ENCODE assay signal across 21 cellular contexts in genomic region chr2:10003206-10004125, GRCh38.
"Had no signal": no experiment of that assay in that cellular context is flagged by ENCODE, and none has a peak within 500 bp of the region (broad histone marks: within the 10 kb centered on the region; RNA-seq: fewer than 3 reads in every experiment).

No MANE protein-coding gene starts in this region.

- H3K4me3 ChIP-seq: dorsolateral prefrontal cortex, gastroesophageal sphincter, heart right ventricle, pancreas had no signal

- H3K4me3 Mint-ChIP-seq: activated B cell treated with CpG ODN at 0.5 μM for 24 hours; activated CD4-positive, alpha-beta memory T cell treated with anti-CD3 and anti-CD28 coated beads, Interleukin-2, amount 10 ng/mL, durations not matched to agents 7 days and 5 days; activated CD8-positive, alpha-beta memory T cell treated with anti-CD3 and anti-CD28 coated beads, Interleukin-2, amount 10 ng/mL, durations not matched to agents 7 days and 5 days; activated naive CD4-positive, alpha-beta T cell treated with anti-CD3 and anti-CD28 coated beads, Interleukin-2, amount 50 U/mL, for 24 hours; endodermal cell; immature natural killer cell; naive thymus-derived CD8-positive, alpha-beta T cell; T-helper 2 cell treated with Interferon-gamma antibody and Interleukin-4, amounts not matched to agents 5 μg/mL and 100 μg/mL, for 36 hours; type B pancreatic cell had no signal

- ATAC-seq: activated CD8-positive, alpha-beta memory T cell treated with anti-CD3 and anti-CD28 coated beads, Interleukin-2, amount 10 ng/mL, durations not matched to agents 7 days and 5 days; gastroesophageal sphincter; heart right ventricle; naive thymus-derived CD8-positive, alpha-beta T cell; pancreas; sciatic nerve had no signal

- H3K4me1 Mint-ChIP-seq: activated B cell treated with CpG ODN at 0.5 μM for 24 hours; activated naive CD4-positive, alpha-beta T cell treated with anti-CD3 and anti-CD28 coated beads, Interleukin-2, amount 50 U/mL, for 24 hours had no signal

- FAIRE-seq: bronchial epithelial cell, pancreas, TTC549 had no signal

- H3K27ac ChIP-seq: dorsolateral prefrontal cortex, pancreas had no signal

- H3K27me3 ChIP-seq: dorsolateral prefrontal cortex, gastroesophageal sphincter, pancreas had no signal

- H3K36me3 ChIP-seq: gastroesophageal sphincter, heart right ventricle, pancreas had no signal

- H3K9me3 ChIP-seq: gastroesophageal sphincter, heart right ventricle, pancreas had no signal

- H3K9me3 Mint-ChIP-seq: activated B cell treated with CpG ODN at 0.5 μM for 24 hours; activated CD4-positive, alpha-beta memory T cell treated with anti-CD3 and anti-CD28 coated beads, Interleukin-2, amount 10 ng/mL, durations not matched to agents 7 days and 5 days; activated naive CD4-positive, alpha-beta T cell treated with anti-CD3 and anti-CD28 coated beads, Interleukin-2, amount 50 U/mL, for 24 hours; endodermal cell; immature natural killer cell; naive thymus-derived CD8-positive, alpha-beta T cell; T-helper 2 cell treated with Interferon-gamma antibody and Interleukin-4, amounts not matched to agents 5 μg/mL and 100 μg/mL, for 36 hours; type B pancreatic cell had no signal

- H3K36me3 Mint-ChIP-seq: activated CD8-positive, alpha-beta memory T cell treated with anti-CD3 and anti-CD28 coated beads, Interleukin-2, amount 10 ng/mL, durations not matched to agents 7 days and 5 days; activated naive CD4-positive, alpha-beta T cell treated with anti-CD3 and anti-CD28 coated beads, Interleukin-2, amount 50 U/mL, for 24 hours; immature natural killer cell; naive thymus-derived CD8-positive, alpha-beta T cell had no signal

- H3K27ac Mint-ChIP-seq: activated B cell treated with CpG ODN at 0.5 μM for 24 hours; activated CD4-positive, alpha-beta memory T cell treated with anti-CD3 and anti-CD28 coated beads, Interleukin-2, amount 10 ng/mL, durations not matched to agents 7 days and 5 days; activated CD8-positive, alpha-beta memory T cell treated with anti-CD3 and anti-CD28 coated beads, Interleukin-2, amount 10 ng/mL, durations not matched to agents 7 days and 5 days; activated naive CD4-positive, alpha-beta T cell treated with anti-CD3 and anti-CD28 coated beads, Interleukin-2, amount 50 U/mL, for 24 hours; endodermal cell; immature natural killer cell; T-helper 2 cell treated with Interferon-gamma antibody and Interleukin-4, amounts not matched to agents 5 μg/mL and 100 μg/mL, for 36 hours; type B pancreatic cell had no signal

- H3K27me3 Mint-ChIP-seq: activated B cell treated with CpG ODN at 0.5 μM for 24 hours, type B pancreatic cell had no signal

- DNase-seq: activated B cell treated with CpG ODN at 0.5 μM for 24 hours; activated CD4-positive, alpha-beta memory T cell treated with anti-CD3 and anti-CD28 coated beads, Interleukin-2, amount 10 ng/mL, durations not matched to agents 7 days and 5 days; activated CD4-positive, alpha-beta T cell treated with anti-CD3 and anti-CD28 coated beads for 4 hours; activated CD8-positive, alpha-beta memory T cell treated with anti-CD3 and anti-CD28 coated beads, Interleukin-2, amount 10 ng/mL, durations not matched to agents 7 days and 5 days; endodermal cell; heart right ventricle; immature natural killer cell; mesenchymal stem cell; naive thymus-derived CD8-positive, alpha-beta T cell; stimulated activated CD8-positive, alpha-beta memory T cell treated with anti-CD3 and anti-CD28 coated beads, Interleukin-4, amount 100 ng/mL, for 48 hours; stimulated activated naive CD4-positive, alpha-beta T cell; substantia nigra had no signal
